Comparison of ENCODE assay signal across 8 cellular contexts in the genomic region with DNA sequence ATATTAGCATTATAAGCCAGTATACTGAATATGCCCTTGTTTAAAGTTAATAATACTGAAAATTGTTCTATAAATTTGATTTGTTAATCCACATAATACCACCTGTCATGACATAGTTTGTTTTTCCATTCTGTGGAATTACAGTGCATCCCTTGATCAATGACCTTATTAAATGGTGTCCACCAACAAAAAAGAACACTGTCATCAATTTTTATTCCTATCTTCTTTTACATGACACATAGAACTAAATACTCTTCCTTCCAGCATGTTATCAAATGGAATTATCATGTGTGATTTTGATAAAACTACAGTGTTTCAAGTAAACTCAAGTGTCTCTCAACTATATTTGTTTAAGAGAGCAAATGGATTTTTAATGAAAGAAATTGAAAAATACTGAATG.
"Had no signal": no experiment of that assay in that cellular context is flagged by ENCODE, and none has a peak within 500 bp of the region (broad histone marks: within the 10 kb centered on the region; RNA-seq: fewer than 3 reads in every experiment).

No MANE protein-coding gene starts in this region.

- H3K4me3 ChIP-seq: GM23248 had no signal

- H3K9ac ChIP-seq: GM23248 had no signal

- DNase-seq: GM23248, GOT3, H7, HCEC 1CT, HFFc6, Kasumi-1, KG1 had no signal

- H2AFZ ChIP-seq: GM23248 had no signal

- H3K27ac ChIP-seq: GM23248, HL-60 had no signal
